Comparison of ENCODE assay signal across 8 cellular contexts in genomic region chr5:142108432-142109355, GRCh38. TPM values are rescaled to one million over a fixed set of nuclear protein-coding genes. Genes with fewer than 3 reads are reported as not detected.
A peak's percentile ranks its signal among the peaks of the same experiment; 100 is the strongest.
DNase-seq lines count a peak whose midpoint lies in the region; ATAC-seq and TF ChIP-seq lines count a peak whose summit lies in the region.

TSS of gene NDFIP1 (plus strand) at chr5:142108779. CDS start at chr5:142108975, 196 bp downstream.

- TF ChIP-seq CTCF in AG04449 (IDR thresholded peaks at IDR 0.05; ENCODE audit: insufficient read depth, low read length, missing control alignments), result no peak
- no peak for TF ChIP-seq CTCF in choroid plexus epithelial cell (conservative IDR thresholded peaks at IDR 0.05; ENCODE audit: low read depth, low read length)

- peak within 1 kb of the TSS; percentile 95 for H3K4me3 Mint-ChIP-seq in activated CD4-positive, alpha-beta T cell treated with anti-CD3 and anti-CD28 coated beads for 36 hours

- POLR2A ChIA-PET in AG04449 (lab: Yijun Ruan, JAX), result interaction anchor here (0.5 to 1.8 kb wide), 2 partner anchors 96 to 327 kb away, joined by 5 read pairs; partner anchors contain the start of gene GNPDA1
- POLR2A ChIA-PET in activated CD4-positive, alpha-beta T cell treated with anti-CD3 and anti-CD28 coated beads for 36 hours (lab: Charles Lee), result interaction anchor here (0.6 to 4.0 kb wide), 10 partner anchors 11 to 364 kb away, joined by 3 to 46 read pairs (median 6); partner anchors contain the start of gene GNPDA1

- H3K36me3 Mint-ChIP-seq in activated CD4-positive, alpha-beta T cell treated with anti-CD3 and anti-CD28 coated beads for 36 hours (ENCODE audit: low read depth), result peaks cover 45% of the 10 kb centered on the region

- intact Hi-C loops in activated CD4-positive, alpha-beta T cell treated with anti-CD3 and anti-CD28 coated beads for 36 hours (cut with DNase I, micrococcal nuclease), result loop anchor here (1.0 to 10.0 kb wide), 7 partner anchors 13 to 896 kb away; partner anchors contain the start of genes DELE1 (in 1 of the 2) and DIAPH1 (in 1 of the 2)

- H3K4me3 ChIP-seq in AG04449 (ENCODE audit: low read depth, low read length) (peak within 1 kb of the TSS; percentile 74), choroid plexus epithelial cell (ENCODE audit: low read depth, low read length) (peak within 1 kb of the TSS; percentile 75)

- H3K9me3 Mint-ChIP-seq in activated CD4-positive, alpha-beta T cell treated with anti-CD3 and anti-CD28 coated beads for 36 hours (ENCODE audit: low read depth), result no peaks in the 10 kb centered on the region

- peaks cover 67% of the 10 kb centered on the region for H3K4me1 Mint-ChIP-seq in activated CD4-positive, alpha-beta T cell treated with anti-CD3 and anti-CD28 coated beads for 36 hours

- no peaks in the 10 kb centered on the region for H3K27me3 Mint-ChIP-seq in activated CD4-positive, alpha-beta T cell treated with anti-CD3 and anti-CD28 coated beads for 36 hours

- peak within 1 kb of the TSS; percentile 93 for H3K27ac ChIP-seq in layer of hippocampus (ENCODE audit: low read depth, low read length)

- H3K27me3 ChIP-seq in layer of hippocampus (ENCODE audit: control insufficient read depth, insufficient read depth, low read length), result no peaks in the 10 kb centered on the region

- CTCF ChIA-PET in AG04449 (lab: Yijun Ruan, JAX), result interaction anchor here (0.9 to 2.1 kb wide), 3 partner anchors 17 to 37 kb away, joined by 3 to 7 read pairs (median 3); no protein-coding TSS in a partner anchor
- CTCF ChIA-PET in activated CD4-positive, alpha-beta T cell treated with anti-CD3 and anti-CD28 coated beads for 36 hours (lab: Charles Lee), result interaction anchor here (0.6 to 4.9 kb wide), 13 partner anchors 11 to 148 kb away, joined by 3 to 48 read pairs (median 6); partner anchors contain the start of genes GNPDA1 and RNF14

- ATAC-seq in GM18867 (IDR thresholded peaks at IDR 0.05; ENCODE audit: unreplicated experiment), result peak; percentile 98
- peak; percentile 99 for ATAC-seq in HG03095 (IDR thresholded peaks at IDR 0.05; ENCODE audit: unreplicated experiment)
- peak; percentile 86 for ATAC-seq in activated CD4-positive, alpha-beta T cell treated with anti-CD3 and anti-CD28 coated beads for 36 hours

- peak within 1 kb of the TSS; percentile 99 for H3K27ac Mint-ChIP-seq in activated CD4-positive, alpha-beta T cell treated with anti-CD3 and anti-CD28 coated beads for 36 hours

- DNase-seq in AG04449 (ENCODE audit: low read depth, low spot score) (no peak), NCI-H345 treated with DMSO at 0.1 percent for 48 hours (lab: John Stamatoyannopoulos, UW; ENCODE audit: unreplicated experiment) (peak; percentile 50), choroid plexus epithelial cell (ENCODE audit: low read depth) (peak; percentile 77)
- DNase-seq in activated CD4-positive, alpha-beta T cell treated with anti-CD3 and anti-CD28 coated beads for 36 hours, result peak; percentile 93
- peak; percentile 63 to 78 (median 72) for DNase-seq in stimulated activated CD4-positive, alpha-beta T cell treated with anti-CD3 and anti-CD28 coated beads, Interleukin-1b, Interleukin-23, amount 100 ng/mL, for 24 hours (ENCODE audit: low read depth in 4 of 4, low spot score in 1 of 4)

RNA-seq across cellular contexts. Expression of gene NDFIP1, which starts in this region (rescaled TPM):
- total RNA-seq in activated CD4-positive, alpha-beta T cell treated with anti-CD3 and anti-CD28 coated beads for 36 hours, result 10 to 100 TPM; 54.9 to 86.7 TPM
